Comparison of ENCODE assay signal across 20 cellular contexts in genomic region chr1:63922848-63923247, GRCh38.
DNase-seq lines count a peak whose midpoint lies in the region; ATAC-seq and TF ChIP-seq lines count a peak whose summit lies in the region.
"Had no signal": no experiment of that assay in that cellular context is flagged by ENCODE, and none has a peak within 500 bp of the region (broad histone marks: within the 10 kb centered on the region; RNA-seq: fewer than 3 reads in every experiment).

No MANE protein-coding gene starts in this region.

- H3K9me3 ChIP-seq in BE2C = no peaks in the 10 kb centered on the region
- H3K9me3 ChIP-seq in WERI-Rb-1 (ENCODE audit: severe bottlenecking) = no peaks in the 10 kb centered on the region
- H3K9me3 ChIP-seq in heart right ventricle = no peaks in the 10 kb centered on the region
- H3K9me3 ChIP-seq in psoas muscle = no peaks in the 10 kb centered on the region
- H3K9me3 ChIP-seq: ovary had no signal

- no peaks in the 10 kb centered on the region for H3K9me3 Mint-ChIP-seq in activated naive CD4-positive, alpha-beta T cell treated with anti-CD3 and anti-CD28 coated beads, Interleukin-2, amount 50 U/mL, for 72 hours
- H3K9me3 Mint-ChIP-seq: IgD-negative memory B cell; natural killer cell; stimulated activated naive CD8-positive, alpha-beta T cell treated with anti-CD3 and anti-CD28 coated beads, Interleukin-15, Interleukin-2, amounts not matched to agents 100 ng/mL and 50 ng/mL, for 24 hours had no signal

- H3K27ac ChIP-seq in WERI-Rb-1 = no peak overlapping the region
- peak overlapping the region; percentile 39 to 86 (median 78) for H3K27ac ChIP-seq in heart right ventricle
- H3K27ac ChIP-seq in psoas muscle = peak overlapping the region; percentile 76
- H3K27ac ChIP-seq: epithelial cell of prostate, ovary had no signal

- DNase-seq in BE2C = peak; percentile 32
- DNase-seq in WERI-Rb-1 = peak; percentile 39
- DNase-seq in heart right ventricle = peak; percentile 27 to 72
- peak in 1 of 2 donors; percentile 70 for DNase-seq in psoas muscle
- DNase-seq in NCI-H1092 (lab: John Stamatoyannopoulos, UW) = no peak
- no peak for DNase-seq in activated naive CD4-positive, alpha-beta T cell treated with anti-CD3 and anti-CD28 coated beads, Interleukin-2, amount 50 U/mL, for 72 hours (ENCODE audit: low spot score in 2 of 2)
- no peak for DNase-seq in activated T-cell treated with anti-CD3 and anti-CD28 coated beads for 4 hours
- DNase-seq: activated CD4-positive, alpha-beta T cell treated with anti-CD3 and anti-CD28 coated beads, Interleukin-2, amount 50 U/mL, for 1 hour; activated CD8-positive, alpha-beta memory T cell treated with anti-CD3 and anti-CD28 coated beads, Interleukin-2, amount 50 U/mL, for 48 hours; activated gamma-delta T cell; natural killer cell; NCI-H1694; ovary; small intestine; stimulated activated CD4-positive, alpha-beta T cell treated with anti-CD3 and anti-CD28 coated beads, Interleukin-2, amount 100 ng/mL, for 48 hours; T-helper 1 cell had no signal

- intact Hi-C loops in heart right ventricle (cut with DNase I) = loop anchor here in 5 of 10 donors (5.0 to 10.0 kb wide), 5 partner anchors 61 to 228 kb away; partner anchors contain the start of gene ROR1 (in 1 of the 5)
- intact Hi-C loops in psoas muscle (cut with DNase I) = loop anchor here in 1 of 2 donors (10.0 kb wide), 1 partner anchor 148 kb away; the partner anchor contains the start of gene ROR1

- H3K27me3 ChIP-seq in BE2C (no peaks in the 10 kb centered on the region), WERI-Rb-1 (ENCODE audit: insufficient read depth, low read depth, severe bottlenecking) (no peaks in the 10 kb centered on the region), heart right ventricle (no peaks in the 10 kb centered on the region), psoas muscle (ENCODE audit: insufficient read depth in 3 of 3, low read length in 2 of 3) (no peaks in the 10 kb centered on the region)
- H3K27me3 ChIP-seq: ovary had no signal

- no peak overlapping the region for H3K4me3 ChIP-seq in BE2C (ENCODE audit: low read depth, low read length)
- no peak overlapping the region for H3K4me3 ChIP-seq in WERI-Rb-1 (ENCODE audit: low read depth, low read length)
- H3K4me3 ChIP-seq in heart right ventricle = no peak overlapping the region
- H3K4me3 ChIP-seq in psoas muscle = no peak overlapping the region
- H3K4me3 ChIP-seq: ovary had no signal

- H3K4me1 ChIP-seq in BE2C (no peaks in the 10 kb centered on the region), heart right ventricle (peaks cover 6 to 58% (median 35%) of the 10 kb centered on the region in 9 donors), psoas muscle (peaks cover 23% of the 10 kb centered on the region)

- TF ChIP-seq CTCF in BE2C (IDR thresholded peaks at IDR 0.05; ENCODE audit: low read depth, low read length) (no peak), WERI-Rb-1 (IDR thresholded peaks at IDR 0.05; ENCODE audit: low read depth, low read length) (no peak), heart right ventricle (IDR thresholded peaks at IDR 0.05) (no peak), psoas muscle (IDR thresholded peaks at IDR 0.05) (no peak)

- no peaks in the 10 kb centered on the region for H3K36me3 Mint-ChIP-seq in activated naive CD4-positive, alpha-beta T cell treated with anti-CD3 and anti-CD28 coated beads, Interleukin-2, amount 50 U/mL, for 72 hours
- H3K36me3 Mint-ChIP-seq: IgD-negative memory B cell, natural killer cell had no signal

- no peak overlapping the region for H3K27ac Mint-ChIP-seq in activated naive CD4-positive, alpha-beta T cell treated with anti-CD3 and anti-CD28 coated beads, Interleukin-2, amount 50 U/mL, for 72 hours
- H3K27ac Mint-ChIP-seq: natural killer cell; stimulated activated naive CD8-positive, alpha-beta T cell treated with anti-CD3 and anti-CD28 coated beads, Interleukin-15, Interleukin-2, amounts not matched to agents 100 ng/mL and 50 ng/mL, for 24 hours had no signal

- WGBS in heart right ventricle, 2 donors = 44 to 53% methylated on average over 6 of the region's 6 CpGs
- WGBS in psoas muscle, 3 donors = 22 to 39% (median 26%) methylated on average over 6 of the region's 6 CpGs

- ATAC-seq in heart right ventricle (peak; percentile 78 to 96 (median 92)), psoas muscle (peak; percentile 92 to 98 (median 96)), GM21786 (IDR thresholded peaks at IDR 0.05; ENCODE audit: unreplicated experiment) (no peak)
- no peak for ATAC-seq in activated naive CD4-positive, alpha-beta T cell treated with anti-CD3 and anti-CD28 coated beads, Interleukin-2, amount 50 U/mL, for 72 hours
- ATAC-seq: natural killer cell had no signal

- no peaks in the 10 kb centered on the region for H3K36me3 ChIP-seq in BE2C
- no peaks in the 10 kb centered on the region for H3K36me3 ChIP-seq in WERI-Rb-1
- no peaks in the 10 kb centered on the region for H3K36me3 ChIP-seq in heart right ventricle
- H3K36me3 ChIP-seq in psoas muscle (ENCODE audit: insufficient read depth in 1 of 2, low read depth in 1 of 2) = no peaks in the 10 kb centered on the region
- H3K36me3 ChIP-seq: ovary had no signal

Comparison
In these comparisons a context has a peak if more than half of its experiments do, and no peak if none do; other contexts are left out.
1. DNase-seq: peak in BE2C (single experiment), WERI-Rb-1 (single experiment) and heart right ventricle (2 of 2); none in NCI-H1092 (single experiment), activated naive CD4-positive, alpha-beta T cell treated with anti-CD3 and anti-CD28 coated beads, Interleukin-2, amount 50 U/mL, for 72 hours (0 of 2) and activated T-cell treated with anti-CD3 and anti-CD28 coated beads for 4 hours (single experiment).
2. ATAC-seq: peak in heart right ventricle (8 of 8) and psoas muscle (4 of 4); none in activated naive CD4-positive, alpha-beta T cell treated with anti-CD3 and anti-CD28 coated beads, Interleukin-2, amount 50 U/mL, for 72 hours (0 of 2) and GM21786 (single experiment).